Comparison of ENCODE assay signal across 27 cellular contexts in the genomic region with DNA sequence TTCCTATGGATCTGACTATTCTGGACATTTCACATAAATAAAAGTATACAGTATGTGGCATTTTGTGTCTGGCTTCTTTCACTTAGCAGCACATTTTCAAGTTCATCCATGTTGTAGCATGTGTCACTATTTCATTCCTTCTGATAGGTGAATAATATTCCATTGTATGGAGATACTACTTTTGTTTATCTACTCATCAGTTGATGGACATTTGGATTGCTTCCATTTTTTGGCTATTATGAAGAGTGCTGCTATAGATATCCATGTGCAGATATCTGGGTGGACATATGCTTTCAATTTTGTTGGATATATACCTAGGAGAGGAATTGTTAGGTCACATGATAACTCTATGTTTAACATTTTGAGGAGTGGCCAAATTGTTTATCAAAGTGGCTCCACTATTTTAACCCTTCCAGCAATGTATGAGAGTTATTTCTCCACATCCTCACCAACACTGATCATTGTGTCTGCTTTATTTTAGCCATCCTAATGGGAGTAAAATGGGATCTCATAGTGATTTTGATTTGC. TPM values are rescaled to one million over a fixed set of nuclear protein-coding genes. Genes with fewer than 3 reads are reported as not detected.
"Had no signal": no experiment of that assay in that cellular context is flagged by ENCODE, and none has a peak within 500 bp of the region (broad histone marks: within the 10 kb centered on the region; RNA-seq: fewer than 3 reads in every experiment).

No MANE protein-coding gene starts in this region.

- H3K36me3 ChIP-seq: brain microvascular endothelial cell, esophagus muscularis mucosa had no signal

- ATAC-seq: activated CD4-positive, alpha-beta T cell treated with anti-CD3 and anti-CD28 coated beads for 36 hours; activated T-cell treated with anti-CD3 and anti-CD28 coated beads, Interleukin-2, amount 50 U/mL, for 4 hours; activated T-helper 17 cell treated with anti-CD3 and anti-CD28 coated beads, Interleukin-2, amount 50 U/mL, for 72 hours had no signal

- H3K27ac ChIP-seq: brain microvascular endothelial cell, coronary artery, dorsolateral prefrontal cortex, esophagus muscularis mucosa had no signal

- H3K9me3 ChIP-seq: esophagus muscularis mucosa had no signal

- H3K27me3 ChIP-seq: brain microvascular endothelial cell, dorsolateral prefrontal cortex, esophagus muscularis mucosa had no signal

- H3K4me3 ChIP-seq: coronary artery, dorsolateral prefrontal cortex, esophagus muscularis mucosa had no signal

- DNase-seq: activated CD4-positive, alpha-beta memory T cell treated with anti-CD3 and anti-CD28 coated beads for 36 hours; activated CD4-positive, alpha-beta T cell treated with anti-CD3 and anti-CD28 coated beads for 36 hours; activated CD4-positive, alpha-beta T cell treated with anti-CD3 and anti-CD28 coated beads, Interleukin-2, amount 10 ng/mL, durations not matched to agents 24 days and 14 days; activated CD4-positive, CD25-positive, alpha-beta regulatory T cell; activated CD4-positive, CD25-positive, alpha-beta regulatory T cell treated with anti-CD3 and anti-CD28 coated beads, Interleukin-2, amount 50 U/mL, for 72 hours; activated effector memory CD4-positive, alpha-beta T cell treated with Interleukin-2 at 50 U/mL for 16 hours; activated gamma-delta T cell treated with Interleukin-2 at 50 U/mL for 16 hours; activated naive CD4-positive, alpha-beta T cell treated with anti-CD3 and anti-CD28 coated beads, Interleukin-2, amount 50 U/mL, for 16 hours; activated naive CD4-positive, alpha-beta T cell treated with Interleukin-2 at 50 U/mL for 16 hours; activated T-cell treated with anti-CD3 and anti-CD28 coated beads, Interleukin-2, amount 50 U/mL, for 4 hours; amniotic stem cell; anterior cingulate cortex; brain microvascular endothelial cell; dorsolateral prefrontal cortex; effector memory CD4-positive, alpha-beta T cell; endodermal cell; erythroblast; head of caudate nucleus; T-helper 2 cell had no signal

RNA-seq across cellular contexts. Expression of gene TTC24, which starts 57.0 kb away (rescaled TPM):
- total RNA-seq: astrocyte, bronchial epithelial cell, cardiac septum, cerebellum, endodermal cell, esophagus muscularis mucosa, frontal cortex had no signal
